Comparison of ENCODE assay signal across 2 cellular contexts in genomic region chr20:37863289-37863688, GRCh38.
A peak's percentile ranks its signal among the peaks of the same experiment; 100 is the strongest.
TF ChIP-seq lines count a peak whose summit lies in the region.

No MANE protein-coding gene starts in this region.

TF ChIP-seq in HepG2, 621 proteins besides CTCF, POLR2A, EP300 and RAD21:
- TF ChIP-seq RBM22 (optimal IDR thresholded peaks at IDR 0.05; ENCODE audit: low read length), result peak; percentile 64
- TF ChIP-seq MAZ (IDR thresholded peaks at IDR 0.05; ENCODE audit: borderline replicate concordance, low read depth, low read length), result no peak
- TF ChIP-seq MAZ (CRISPR knock-in tag; IDR thresholded peaks at IDR 0.05; ENCODE audit: low read depth), result no peak

TF ChIP-seq in neural cell, 6 proteins besides CTCF, POLR2A, EP300 and RAD21:
- TF ChIP-seq EZH2 (IDR thresholded peaks at IDR 0.05; ENCODE audit: borderline replicate concordance, insufficient read depth, low read length, poor library complexity, severe bottlenecking) (no peak), SMC3 (conservative IDR thresholded peaks at IDR 0.05; ENCODE audit: poor library complexity) (no peak), MXI1 (conservative IDR thresholded peaks at IDR 0.05; ENCODE audit: poor library complexity, severe bottlenecking) (no peak), TAF1 (IDR thresholded peaks at IDR 0.05; ENCODE audit: low read depth) (no peak), REST (IDR thresholded peaks at IDR 0.05; ENCODE audit: borderline replicate concordance) (no peak), POLR2AphosphoS5 (IDR thresholded peaks at IDR 0.05) (no peak)
